In genomic region chr17:57946798-57947358, GRCh38 we compare ENCODE assay signal across 8 cellular contexts. TPM values are rescaled to one million over a fixed set of nuclear protein-coding genes. Genes with fewer than 3 reads are reported as not detected.
DNase-seq lines count a peak whose midpoint lies in the region; ATAC-seq and TF ChIP-seq lines count a peak whose summit lies in the region.

No MANE protein-coding gene starts in this region.

- DNase-seq in GM13977 (ENCODE audit: low spot score): peak; percentile 76
- peak; percentile 42 for DNase-seq in NCI-H1105 (lab: John Stamatoyannopoulos, UW)
- DNase-seq in activated CD4-positive, alpha-beta T cell treated with anti-CD3 and anti-CD28 coated beads, Interleukin-2, amount 10 ng/mL, durations not matched to agents 24 days and 14 days: peak; percentile 83
- no peak for DNase-seq in esophagus squamous epithelium (lab: John Stamatoyannopoulos, UW)
- no peak for DNase-seq in neural crest cell (ENCODE audit: low read depth, low spot score)
- DNase-seq in stimulated activated CD4-positive, alpha-beta T cell treated with anti-CD3 and anti-CD28 coated beads, Interleukin-2, amount 100 ng/mL, for 24 hours: no peak

- H2AFZ ChIP-seq in ACC112 (ENCODE audit: low read length, unreplicated experiment): no peak overlapping the region

- peak overlapping the region; percentile 52 for H3K4me3 Mint-ChIP-seq in activated CD4-positive, alpha-beta T cell treated with anti-CD3 and anti-CD28 coated beads, Interleukin-2, amount 10 ng/mL, durations not matched to agents 24 days and 14 days
- H3K4me3 Mint-ChIP-seq in neural crest cell: peak overlapping the region; percentile 24

- H3K27me3 Mint-ChIP-seq in activated CD4-positive, alpha-beta T cell treated with anti-CD3 and anti-CD28 coated beads, Interleukin-2, amount 10 ng/mL, durations not matched to agents 24 days and 14 days: peaks cover 35% of the 10 kb centered on the region
- no peaks in the 10 kb centered on the region for H3K27me3 Mint-ChIP-seq in neural crest cell (ENCODE audit: low read depth)

- in situ Hi-C loops in GM13977 (cut with MboI; ENCODE audit: low pct_unique_long_range_greater_than_20kb, low sequenced_read_pairs, unreplicated experiment): no loop called here

- intact Hi-C loops in activated CD4-positive, alpha-beta T cell treated with anti-CD3 and anti-CD28 coated beads, Interleukin-2, amount 10 ng/mL, durations not matched to agents 24 days and 14 days (cut with micrococcal nuclease): no loop called here
- intact Hi-C loops in esophagus squamous epithelium (cut with DNase I): loop anchor here (10.0 kb wide), 2 partner anchors 48 to 52 kb away; no protein-coding TSS in a partner anchor

- H3K36me3 ChIP-seq in ACC112 (ENCODE audit: insufficient read depth, low read length) (no peaks in the 10 kb centered on the region), esophagus squamous epithelium (no peaks in the 10 kb centered on the region)

- H3K27me3 ChIP-seq in ACC112 (ENCODE audit: insufficient read depth, low read length) (no peaks in the 10 kb centered on the region), esophagus squamous epithelium (no peaks in the 10 kb centered on the region)

- ATAC-seq in HG02759 (IDR thresholded peaks at IDR 0.05; ENCODE audit: unreplicated experiment): peak; percentile 91

- peaks cover 32% of the 10 kb centered on the region for H3K4me1 Mint-ChIP-seq in activated CD4-positive, alpha-beta T cell treated with anti-CD3 and anti-CD28 coated beads, Interleukin-2, amount 10 ng/mL, durations not matched to agents 24 days and 14 days
- H3K4me1 Mint-ChIP-seq in neural crest cell: peaks cover 76% of the 10 kb centered on the region

- 1 to 8% methylated on average over 9 to 10 of the region's 10 CpGs for WGBS in esophagus squamous epithelium, 2 donors

- H3K27ac Mint-ChIP-seq in activated CD4-positive, alpha-beta T cell treated with anti-CD3 and anti-CD28 coated beads, Interleukin-2, amount 10 ng/mL, durations not matched to agents 24 days and 14 days: no peak overlapping the region
- peak overlapping the region; percentile 30 for H3K27ac Mint-ChIP-seq in neural crest cell (ENCODE audit: unreplicated experiment)

- H3K4me3 ChIP-seq in ACC112 (ENCODE audit: low read depth, low read length): peak overlapping the region; percentile 73
- peak overlapping the region; percentile 10 to 62 (median 37) for H3K4me3 ChIP-seq in esophagus squamous epithelium

- peak in 1 of 4 donors; percentile 11 for TF ChIP-seq POLR2A in esophagus squamous epithelium (IDR thresholded peaks at IDR 0.05)

- H3K4me1 ChIP-seq in ACC112 (ENCODE audit: control insufficient read depth, insufficient read depth, low read length, unreplicated experiment) (peaks cover 71% of the 10 kb centered on the region), esophagus squamous epithelium (peaks cover 74 to 100% (median 86%) of the 10 kb centered on the region in 3 donors)

- no peaks in the 10 kb centered on the region for H3K36me3 Mint-ChIP-seq in activated CD4-positive, alpha-beta T cell treated with anti-CD3 and anti-CD28 coated beads, Interleukin-2, amount 10 ng/mL, durations not matched to agents 24 days and 14 days (ENCODE audit: low read depth)
- H3K36me3 Mint-ChIP-seq in neural crest cell (ENCODE audit: low read depth): peaks cover 4% of the 10 kb centered on the region

- H3K9me3 Mint-ChIP-seq in activated CD4-positive, alpha-beta T cell treated with anti-CD3 and anti-CD28 coated beads, Interleukin-2, amount 10 ng/mL, durations not matched to agents 24 days and 14 days: no peaks in the 10 kb centered on the region
- no peaks in the 10 kb centered on the region for H3K9me3 Mint-ChIP-seq in neural crest cell

- no peaks in the 10 kb centered on the region for H3K9me3 ChIP-seq in esophagus squamous epithelium

- no peak for TF ChIP-seq CTCF in GM13977 (IDR thresholded peaks at IDR 0.05; ENCODE audit: extremely low read depth, insufficient read depth, missing control alignments)
- no peak for TF ChIP-seq CTCF in esophagus squamous epithelium (IDR thresholded peaks at IDR 0.05)
- TF ChIP-seq CTCF in neural crest cell (conservative IDR thresholded peaks at IDR 0.05): no peak

- H3K27ac ChIP-seq in ACC112 (ENCODE audit: low read depth, low read length) (peak overlapping the region; percentile 95), esophagus squamous epithelium (peak overlapping the region; percentile 86 to 98 (median 94))

- H3K79me2 ChIP-seq in ACC112 (ENCODE audit: control insufficient read depth, insufficient read depth, low read length, unreplicated experiment): peaks cover 70% of the 10 kb centered on the region

RNA-seq across cellular contexts. Expression of gene CUEDC1, which starts 8.3 kb away (rescaled TPM):
- 0.50 and 0.58 TPM in 2 replicates for total RNA-seq in activated CD4-positive, alpha-beta T cell treated with anti-CD3 and anti-CD28 coated beads, Interleukin-2, amount 10 ng/mL, durations not matched to agents 24 days and 14 days
- total RNA-seq in esophagus squamous epithelium (10 to 100 TPM in 3 of 4 donors, 1 to 10 TPM in 1; 7.4 to 27.3 (median 18.4) TPM), neural crest cell (73.7 and 86.9 TPM in 2 replicates)

RNA-seq across cellular contexts. Expression of gene VEZF1, which starts 41.2 kb away (rescaled TPM):
- total RNA-seq in activated CD4-positive, alpha-beta T cell treated with anti-CD3 and anti-CD28 coated beads, Interleukin-2, amount 10 ng/mL, durations not matched to agents 24 days and 14 days: 35.4 and 37.3 TPM in 2 replicates
- total RNA-seq in esophagus squamous epithelium (10 to 100 TPM; 20.3 to 61.4 (median 27.4) TPM), neural crest cell (139 and 142 TPM in 2 replicates)

Comparison
In these comparisons a context has a peak if more than half of its experiments do, and no peak if none do; other contexts are left out.
1. DNase-seq: peak in GM13977 (single experiment), NCI-H1105 (single experiment) and activated CD4-positive, alpha-beta T cell treated with anti-CD3 and anti-CD28 coated beads, Interleukin-2, amount 10 ng/mL, durations not matched to agents 24 days and 14 days (single experiment); none in esophagus squamous epithelium (single experiment), neural crest cell (single experiment) and stimulated activated CD4-positive, alpha-beta T cell treated with anti-CD3 and anti-CD28 coated beads, Interleukin-2, amount 100 ng/mL, for 24 hours (0 of 2).